ENCODE assay signal across 12 cellular contexts in genomic region chr2:130582970-130583369, GRCh38. TPM values are rescaled to one million over a fixed set of nuclear protein-coding genes. Genes with fewer than 3 reads are reported as not detected.
DNase-seq lines count a peak whose midpoint lies in the region; FAIRE-seq and TF ChIP-seq lines count a peak whose summit lies in the region.
"Not testable (repeated sequence)": the region's sequence is repeated elsewhere in the genome, so short reads cannot be mapped to it uniquely, and the experiment has no call there.
"Had no signal": no experiment of that assay in that cellular context is flagged by ENCODE, and none has a peak within 500 bp of the region (broad histone marks: within the 10 kb centered on the region; RNA-seq: fewer than 3 reads in every experiment).

No MANE protein-coding gene starts in this region.

- not testable (repeated sequence) for H3K4me3 ChIP-seq in WERI-Rb-1 (ENCODE audit: low read depth, low read length); kidney (ENCODE audit: low read length in 2 of 2)

- not testable (repeated sequence) for H3K9me3 ChIP-seq in WERI-Rb-1 (ENCODE audit: severe bottlenecking); kidney (ENCODE audit: control insufficient read depth in 1 of 2, low read length in 2 of 2)

- DNase-seq in WERI-Rb-1 (peak; percentile 0), kidney (peak; percentile 11), posterior vena cava (ENCODE audit: low spot score) (peak; percentile 32), type B pancreatic cell (ENCODE audit: extremely low spot score, unreplicated experiment) (peak; percentile 20)
- DNase-seq in activated effector memory CD4-positive, alpha-beta T cell treated with anti-CD3 and anti-CD28 coated beads, Interleukin-2, amount 50 U/mL, for 16 hours: peak; percentile 31

- not testable (repeated sequence) for H3K36me3 Mint-ChIP-seq in type B pancreatic cell

- H3K4me1 ChIP-seq in kidney (ENCODE audit: control insufficient read depth in 1 of 2, insufficient read depth in 1 of 2, low read depth in 1 of 2, low read length in 2 of 2): not testable (repeated sequence)

- H3K27ac Mint-ChIP-seq in type B pancreatic cell: not testable (repeated sequence)

- not testable (repeated sequence) for TF ChIP-seq CTCF in WERI-Rb-1 (IDR thresholded peaks at IDR 0.05; ENCODE audit: low read depth, low read length); kidney (IDR thresholded peaks at IDR 0.05; ENCODE audit: borderline replicate concordance, extremely low read depth, insufficient read depth); type B pancreatic cell (conservative IDR thresholded peaks at IDR 0.05)

- not testable (repeated sequence) for H3K4me3 Mint-ChIP-seq in type B pancreatic cell

- H3K9ac ChIP-seq in kidney (ENCODE audit: low read length in 2 of 2): not testable (repeated sequence)

- not testable (repeated sequence) for FAIRE-seq in kidney (lab: Jason Lieb, UNC)

- not testable (repeated sequence) for H3K27me3 Mint-ChIP-seq in type B pancreatic cell

- H3K9me3 Mint-ChIP-seq in type B pancreatic cell: not testable (repeated sequence)

- not testable (repeated sequence) for H3K4me1 Mint-ChIP-seq in type B pancreatic cell (ENCODE audit: unreplicated experiment)

- H3K27ac ChIP-seq in WERI-Rb-1; kidney (ENCODE audit: low read depth in 2 of 2, low read length in 2 of 2): not testable (repeated sequence)

- H3K27me3 ChIP-seq in WERI-Rb-1 (ENCODE audit: insufficient read depth, low read depth, severe bottlenecking): not testable (repeated sequence)

- intact Hi-C loops in kidney (cut with DNase I); posterior vena cava (cut with DNase I): not testable (repeated sequence)

- not testable (repeated sequence) for H3K36me3 ChIP-seq in WERI-Rb-1; kidney (ENCODE audit: control insufficient read depth in 1 of 2, insufficient read depth in 2 of 2, low read length in 2 of 2)

RNA-seq across cellular contexts. Expression of gene CFC1, which starts 16.4 kb away (rescaled TPM):
- total RNA-seq in kidney (not detected), posterior vena cava (not detected), type B pancreatic cell (ENCODE audit: low replicate concordance) (25.5 and 27.1 TPM in 2 replicates)
- not detected for polyA plus RNA-seq in kidney (ENCODE audit: insufficient read depth, low read depth, low replicate concordance)
- total RNA-seq: A172; A673; Caco-2; CD4-positive, CD25-positive, alpha-beta regulatory T cell; CD8-positive, alpha-beta T cell; HFFc6 had no signal
- polyA plus RNA-seq: BJ; CD4-positive, CD25-positive, alpha-beta regulatory T cell had no signal

RNA-seq across cellular contexts. Expression of gene POTEJ, which starts 28.3 kb away (rescaled TPM):
- total RNA-seq in kidney (not detected), posterior vena cava (not detected), type B pancreatic cell (ENCODE audit: low replicate concordance) (not detected in 2 replicates)
- not detected for polyA plus RNA-seq in kidney (ENCODE audit: insufficient read depth, low read depth, low replicate concordance)
- total RNA-seq: A172; A673; Caco-2; CD4-positive, CD25-positive, alpha-beta regulatory T cell; CD8-positive, alpha-beta T cell; HFFc6 had no signal
- polyA plus RNA-seq: BJ; CD4-positive, CD25-positive, alpha-beta regulatory T cell had no signal

Comparison
In these comparisons a context has a peak if more than half of its experiments do, and no peak if none do; other contexts are left out.
1. RNA of gene CFC1, which starts 16.4 kb away (total RNA-seq): 25.5 to 27.1 TPM in type B pancreatic cell; not detected in kidney (single experiment) and not detected in posterior vena cava; every median in the first group is over 10 times any median in the second.
2. Peak in every context shown above with its lines, with median percentiles within 50 percentile points of each other: DNase-seq.